ENCODE assay signal across 27 cellular contexts in genomic region chrX:17000751-17001150, GRCh38.
"Had no signal": no experiment of that assay in that cellular context is flagged by ENCODE, and none has a peak within 500 bp of the region (broad histone marks: within the 10 kb centered on the region; RNA-seq: fewer than 3 reads in every experiment).

No MANE protein-coding gene starts in this region.

- H3K27ac ChIP-seq: colonic mucosa, coronary artery, dorsolateral prefrontal cortex, epithelial cell of prostate, esophagus muscularis mucosa, esophagus squamous epithelium, gastrocnemius medialis, gastroesophageal sphincter, heart left ventricle, heart right ventricle had no signal

- H3K9me3 ChIP-seq: colonic mucosa, esophagus muscularis mucosa, esophagus squamous epithelium, gastrocnemius medialis, gastroesophageal sphincter, heart left ventricle, heart right ventricle had no signal

- ATAC-seq: effector memory CD8-positive, alpha-beta T cell; esophagus mucosa; gastrocnemius medialis; gastroesophageal sphincter; heart left ventricle; heart right ventricle had no signal

- FAIRE-seq: colon, endometrium, endothelial cell of umbilical vein, frontal cortex had no signal

- H3K36me3 ChIP-seq: colonic mucosa, esophagus muscularis mucosa, esophagus squamous epithelium, gastrocnemius medialis, gastroesophageal sphincter, heart left ventricle, heart right ventricle had no signal

- H3K4me3 ChIP-seq: colonic mucosa, coronary artery, dorsolateral prefrontal cortex, esophagus muscularis mucosa, esophagus squamous epithelium, gastrocnemius medialis, gastroesophageal sphincter, heart left ventricle, heart right ventricle had no signal

- H3K27me3 ChIP-seq: colonic mucosa, esophagus muscularis mucosa, gastrocnemius medialis, gastroesophageal sphincter had no signal

- DNase-seq: colonic mucosa; cortex of kidney; dermis blood vessel endothelial cell; dorsolateral prefrontal cortex; effector CD4-positive, alpha-beta T cell; effector CD8-positive, alpha-beta T cell; effector memory CD4-positive, alpha-beta T cell; effector memory CD8-positive, alpha-beta T cell; endodermal cell; erythroblast; esophagus squamous epithelium; foreskin fibroblast; foreskin melanocyte; gastrocnemius medialis; glutamatergic neuron; head of caudate nucleus; heart left ventricle; heart right ventricle had no signal

- H3K4me1 ChIP-seq: colonic mucosa, esophagus squamous epithelium, gastrocnemius medialis, gastroesophageal sphincter, heart left ventricle, heart right ventricle had no signal
